In genomic region chr6:1522779-1523178, GRCh38 we compare ENCODE assay signal across 35 cellular contexts.
"Had no signal": no experiment of that assay in that cellular context is flagged by ENCODE, and none has a peak within 500 bp of the region (broad histone marks: within the 10 kb centered on the region; RNA-seq: fewer than 3 reads in every experiment).

No MANE protein-coding gene starts in this region.

- H3K9me3 Mint-ChIP-seq: activated T-helper 17 cell treated with anti-CD3 and anti-CD28 coated beads, Interleukin-2, amount 50 U/mL, for 72 hours; T-helper 1 cell treated with Interleukin-12 subunit alpha and Interleukin-12 subunit beta and Interleukin-4 antibody, amounts not matched to agents 30 μg/mL and 1 μg/mL, for 36 hours; T-helper 2 cell treated with Interferon-gamma antibody and Interleukin-4, amounts not matched to agents 5 μg/mL and 100 μg/mL, for 36 hours had no signal

- H3K36me3 Mint-ChIP-seq: activated naive CD4-positive, alpha-beta T cell treated with anti-CD3 and anti-CD28 coated beads, Interleukin-2, amount 50 U/mL, for 72 hours; brain had no signal

- H3K27ac Mint-ChIP-seq: activated CD8-positive, alpha-beta T cell treated with anti-CD3 and anti-CD28 coated beads for 36 hours; activated naive CD4-positive, alpha-beta T cell treated with anti-CD3 and anti-CD28 coated beads, Interleukin-2, amount 50 U/mL, for 72 hours; activated T-cell treated with anti-CD3 and anti-CD28 coated beads, Interleukin-2, amount 50 U/mL, for 72 hours; activated T-helper 17 cell treated with anti-CD3 and anti-CD28 coated beads, Interleukin-2, amount 50 U/mL, for 72 hours; T-helper 1 cell treated with Interleukin-12 subunit alpha and Interleukin-12 subunit beta and Interleukin-4 antibody, amounts not matched to agents 30 μg/mL and 1 μg/mL, for 36 hours; T-helper 2 cell treated with Interferon-gamma antibody and Interleukin-4, amounts not matched to agents 5 μg/mL and 100 μg/mL, for 36 hours had no signal

- H3K4me3 Mint-ChIP-seq: activated CD8-positive, alpha-beta T cell treated with anti-CD3 and anti-CD28 coated beads for 36 hours; activated T-helper 17 cell treated with anti-CD3 and anti-CD28 coated beads, Interleukin-2, amount 50 U/mL, for 72 hours; brain; T-helper 1 cell treated with Interleukin-12 subunit alpha and Interleukin-12 subunit beta and Interleukin-4 antibody, amounts not matched to agents 30 μg/mL and 1 μg/mL, for 36 hours; T-helper 2 cell treated with Interferon-gamma antibody and Interleukin-4, amounts not matched to agents 5 μg/mL and 100 μg/mL, for 36 hours had no signal

- DNase-seq: activated CD4-positive, alpha-beta T cell treated with anti-CD3 and anti-CD28 coated beads for 1 hour; activated CD4-positive, alpha-beta T cell treated with anti-CD3 and anti-CD28 coated beads for 48 hours; activated CD4-positive, alpha-beta T cell treated with anti-CD3 and anti-CD28 coated beads, Interleukin-2, amount 50 U/mL, for 4 hours; activated CD4-positive, CD25-positive, alpha-beta regulatory T cell; activated CD8-positive, alpha-beta T cell treated with anti-CD3 and anti-CD28 coated beads for 36 hours; activated effector memory CD4-positive, alpha-beta T cell treated with anti-CD3 and anti-CD28 coated beads, Interleukin-2, amount 50 U/mL, for 16 hours; activated naive CD4-positive, alpha-beta T cell; activated T-cell treated with anti-CD3 and anti-CD28 coated beads, Interleukin-2, amount 50 U/mL, for 1 hour; activated T-cell treated with anti-CD3 and anti-CD28 coated beads, Interleukin-2, amount 50 U/mL, for 72 hours; adrenal gland; caudate nucleus; cerebellar nuclear complex; MM.1S; MV-4-11; NCI-H1092 treated with DMSO at 0.1 percent for 48 hours; NCI-H1417; NCI-H146; NCI-H187; NCI-H2029 treated with DMSO at 0.1 percent for 48 hours; NCI-H2107; NCI-H2171; NCI-H510A; NCI-H526; NCI-H748 treated with DMSO at 0.1 percent for 48 hours; NK-92 treated with Interleukin-12 subunit alpha and Interleukin-12 subunit beta, amount 100 ng/mL, for 24 hours; PC-3; Peyer's patch; RPMI8226; SHP77 treated with DMSO at 0.1 percent for 48 hours; SK-N-SH had no signal

- ATAC-seq: activated CD8-positive, alpha-beta T cell treated with anti-CD3 and anti-CD28 coated beads for 36 hours; activated naive CD4-positive, alpha-beta T cell treated with anti-CD3 and anti-CD28 coated beads, Interleukin-2, amount 50 U/mL, for 72 hours; activated T-cell treated with anti-CD3 and anti-CD28 coated beads, Interleukin-2, amount 50 U/mL, for 72 hours; activated T-helper 17 cell treated with anti-CD3 and anti-CD28 coated beads, Interleukin-2, amount 50 U/mL, for 72 hours; PC-3 had no signal
